8 cellular contexts compared by ENCODE assay signal in genomic region chr12:53180270-53180930, GRCh38. TPM values are rescaled to one million over a fixed set of nuclear protein-coding genes. Genes with fewer than 3 reads are reported as not detected.
DNase-seq lines count a peak whose midpoint lies in the region; ATAC-seq lines count a peak whose summit lies in the region.

CSAD (minus strand) TSS chr12:53180925; CDS start chr12:53173470, 7,455 bp downstream.
A gene with protein sequence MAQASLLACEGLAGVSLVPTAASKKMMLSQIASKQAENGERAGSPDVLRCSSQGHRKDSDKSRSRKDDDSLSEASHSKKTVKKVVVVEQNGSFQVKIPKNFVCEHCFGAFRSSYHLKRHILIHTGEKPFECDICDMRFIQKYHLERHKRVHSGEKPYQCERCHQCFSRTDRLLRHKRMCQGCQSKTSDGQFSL (plus strand): TSS chr12:53180722. CDS start chr12:53181984, 1,262 bp downstream.

- ATAC-seq in HG03439 (IDR thresholded peaks at IDR 0.05; ENCODE audit: unreplicated experiment): peak; percentile 93

- DNase-seq in AML-193 (lab: John Stamatoyannopoulos, UW) (peak; percentile 90 to 94), GM19238 (ENCODE audit: insufficient read length, low spot score) (peak; percentile 99), NCI-H510A treated with DMSO at 0.1 percent for 48 hours (lab: John Stamatoyannopoulos, UW) (peak; percentile 97), cerebellum (ENCODE audit: low spot score) (peak; percentile 99), kidney glomerular epithelial cell (lab: John Stamatoyannopoulos, UW) (peak; percentile 95)
- peak; percentile 96 to 97 for DNase-seq in activated CD4-positive, alpha-beta T cell treated with anti-CD3 and anti-CD28 coated beads for 24 hours (ENCODE audit: low read depth in 2 of 2)
- peak; percentile 98 to 99 for DNase-seq in stimulated activated CD4-positive, alpha-beta T cell treated with anti-CD3 and anti-CD28 coated beads, Interleukin-15, amount 100 ng/mL, for 48 hours (ENCODE audit: low read depth in 2 of 2)

RNA-seq across cellular contexts. Expression of gene CSAD, which starts in this region (rescaled TPM):
- total RNA-seq in cerebellum: 27.9 TPM

RNA-seq across cellular contexts. Expression of the second gene that starts in this region (rescaled TPM):
- 24.6 TPM for total RNA-seq in cerebellum

Comparison
In these comparisons a context has a peak if more than half of its experiments do, and no peak if none do; other contexts are left out.
1. Peak in every context shown above with its lines: DNase-seq and ATAC-seq.